ENCODE assay signal across 8 cellular contexts in the genomic region with DNA sequence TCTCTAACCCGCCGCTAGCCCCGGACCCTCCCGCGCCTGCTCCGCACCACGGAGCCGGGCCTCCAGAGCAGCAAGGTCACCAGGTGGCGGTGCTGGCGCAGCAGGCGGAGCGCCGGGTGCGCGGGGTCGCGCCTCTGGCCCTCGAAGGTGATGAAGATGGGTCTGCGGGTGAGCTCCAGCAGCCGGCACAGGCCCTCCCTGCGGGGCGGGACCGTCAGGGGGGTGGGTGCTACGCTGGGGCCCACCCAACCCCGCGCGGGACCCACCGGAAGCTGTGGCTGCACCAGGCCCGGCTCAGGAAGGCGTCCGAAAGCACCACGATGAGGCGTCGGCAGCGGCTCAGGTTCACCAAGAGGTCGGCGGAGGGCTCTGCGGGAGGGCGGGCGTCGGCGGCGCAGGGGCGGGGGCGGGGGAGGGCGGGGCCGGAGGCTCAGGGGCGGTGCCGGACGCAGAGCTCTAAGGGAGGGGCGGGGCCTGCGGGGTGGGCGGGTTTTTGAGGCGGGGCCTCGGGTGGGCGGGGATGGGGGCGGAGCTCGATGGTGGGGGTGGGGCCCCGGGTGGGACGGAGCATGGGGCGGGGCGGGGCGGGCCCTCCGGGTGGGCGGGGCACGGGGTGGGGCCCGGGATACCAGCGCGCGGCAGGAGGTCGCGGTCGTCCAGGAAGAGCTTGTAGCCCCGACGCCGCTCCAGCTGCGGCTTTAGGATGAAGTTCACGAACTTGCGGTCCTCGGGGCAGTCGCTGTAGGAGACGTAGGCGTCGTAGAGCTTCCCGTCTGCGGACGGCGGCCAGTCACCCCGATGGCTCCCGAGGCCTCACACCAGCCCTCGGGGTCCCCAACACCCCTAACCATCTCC. TPM values are rescaled to one million over a fixed set of nuclear protein-coding genes. Genes with fewer than 3 reads are reported as not detected.
DNase-seq lines count a peak whose midpoint lies in the region; ATAC-seq and TF ChIP-seq lines count a peak whose summit lies in the region.

No MANE protein-coding gene starts in this region.

- H3K36me3 ChIP-seq in mucosa of descending colon (ENCODE audit: low read depth), result no peaks in the 10 kb centered on the region

- intact Hi-C loops in mucosa of descending colon (cut with DNase I, micrococcal nuclease), result no loop called here

- peaks cover 13% of the 10 kb centered on the region for H3K4me1 ChIP-seq in mucosa of descending colon (ENCODE audit: low read depth)

- H3K4me3 ChIP-seq in mucosa of descending colon, result peak overlapping the region; percentile 19

- peak; percentile 89 for DNase-seq in NCI-H82 (lab: John Stamatoyannopoulos, UW)
- DNase-seq in activated CD8-positive, alpha-beta memory T cell treated with anti-CD3 and anti-CD28 coated beads for 4 hours (ENCODE audit: low read depth in 2 of 2), result peak; percentile 83 to 88
- DNase-seq in epidermal melanocyte (ENCODE audit: insufficient read length, low spot score), result peak; percentile 42
- peak; percentile 83 to 96 (median 91) for DNase-seq in mucosa of descending colon
- DNase-seq in stimulated activated CD8-positive, alpha-beta memory T cell treated with anti-CD3 and anti-CD28 coated beads, Interleukin-4, amount 100 ng/mL, for 48 hours, result peak; percentile 92
- DNase-seq in NCI-H748 treated with DMSO at 0.1 percent for 48 hours (lab: John Stamatoyannopoulos, UW), result no peak

- ATAC-seq in HG02798 (IDR thresholded peaks at IDR 0.05; ENCODE audit: poor library complexity, unreplicated experiment) (peak; percentile 77), mucosa of descending colon (peak; percentile 81)

- no peaks in the 10 kb centered on the region for H3K9me3 ChIP-seq in mucosa of descending colon

- TF ChIP-seq CTCF in GM12872 (IDR thresholded peaks at IDR 0.05; ENCODE audit: insufficient read depth, low read depth, low read length), result 0 out of 3 replicates have a peak, but pooled peaks have one; percentile 26
- no peak for TF ChIP-seq CTCF in mucosa of descending colon (IDR thresholded peaks at IDR 0.05)

RNA-seq across cellular contexts. Expression of a gene that starts 7.8 kb away (rescaled TPM):
- 100 to 1,000 TPM; 103 to 190 (median 116) TPM for total RNA-seq in mucosa of descending colon

RNA-seq across cellular contexts. Expression of a gene that starts 13.0 kb away (rescaled TPM):
- total RNA-seq in mucosa of descending colon, result 100 to 1,000 TPM in 2 of 3 donors, 10 to 100 TPM in 1; 73.3 to 174 (median 143) TPM

RNA-seq across cellular contexts. Expression of a gene that starts 34.8 kb away (rescaled TPM):
- total RNA-seq in mucosa of descending colon, result 100 to 1,000 TPM in 2 of 3 donors, 10 to 100 TPM in 1; 85.2 to 179 (median 131) TPM

RNA-seq across cellular contexts. Expression of a gene that starts 37.7 kb away (rescaled TPM):
- total RNA-seq in mucosa of descending colon, result 10 to 100 TPM in 1 of 3 donors, 1 to 10 TPM in 2; 2.1 to 11.8 (median 2.2) TPM

RNA-seq across cellular contexts. Expression of a gene that starts 43.1 kb away (rescaled TPM):
- total RNA-seq in mucosa of descending colon, result 10 to 100 TPM; 19.2 to 34.8 (median 27.3) TPM
